In genomic region chr1:108828074-108828961, GRCh38 we compare ENCODE assay signal across 8 cellular contexts. TPM values are rescaled to one million over a fixed set of nuclear protein-coding genes. Genes with fewer than 3 reads are reported as not detected.
DNase-seq lines count a peak whose midpoint lies in the region; ATAC-seq and TF ChIP-seq lines count a peak whose summit lies in the region.

No MANE protein-coding gene starts in this region.

- TF ChIP-seq CTCF in CD8-positive, alpha-beta T cell (IDR thresholded peaks at IDR 0.05) = peak; percentile 72

- no peak overlapping the region for H3K27ac Mint-ChIP-seq in CD8-positive, alpha-beta T cell
- H3K27ac Mint-ChIP-seq in activated CD4-positive, alpha-beta T cell treated with anti-CD3 and anti-CD28 coated beads for 36 hours = no peak overlapping the region

- intact Hi-C loops in CD8-positive, alpha-beta T cell (cut with DNase I, micrococcal nuclease) = loop anchor here (1.0 to 10.0 kb wide), 6 partner anchors 70 to 570 kb away; partner anchors contain the start of gene PRPF38B (in 1 of the 2)
- intact Hi-C loops in activated CD4-positive, alpha-beta T cell treated with anti-CD3 and anti-CD28 coated beads for 36 hours (cut with DNase I, micrococcal nuclease) = loop anchor here (1.0 to 5.0 kb wide), 3 partner anchors 70 to 364 kb away; a partner anchor contains a TSS

- DNase-seq in CD8-positive, alpha-beta T cell = peak; percentile 35 to 79 (median 62)
- peak; percentile 75 for DNase-seq in HCEC 1CT
- DNase-seq in NCI-H226 = peak; percentile 54
- DNase-seq in activated CD4-positive, alpha-beta T cell treated with anti-CD3 and anti-CD28 coated beads for 36 hours = peak; percentile 85
- peak; percentile 85 for DNase-seq in cerebellum (ENCODE audit: low spot score)
- peak; percentile 45 to 63 for DNase-seq in stimulated activated CD4-positive, alpha-beta T cell treated with anti-CD3 and anti-CD28 coated beads, Interleukin-1b, Interleukin-23, amount 100 ng/mL, for 4 hours (ENCODE audit: low read depth in 2 of 2)

- no peak overlapping the region for H3K27ac ChIP-seq in CD8-positive, alpha-beta T cell (ENCODE audit: low read depth, low read length)
- peak overlapping the region; percentile 27 for H3K27ac ChIP-seq in layer of hippocampus (ENCODE audit: low read depth, low read length)

- no peaks in the 10 kb centered on the region for H3K36me3 ChIP-seq in CD8-positive, alpha-beta T cell (ENCODE audit: insufficient read depth, low read length)

- no peaks in the 10 kb centered on the region for H3K36me3 Mint-ChIP-seq in CD8-positive, alpha-beta T cell
- no peaks in the 10 kb centered on the region for H3K36me3 Mint-ChIP-seq in activated CD4-positive, alpha-beta T cell treated with anti-CD3 and anti-CD28 coated beads for 36 hours (ENCODE audit: low read depth)

- CTCF ChIA-PET in CD8-positive, alpha-beta T cell (lab: Charles Lee) = interaction anchor here (0.6 to 11.5 kb wide), 36 partner anchors 8 to 329 kb away, joined by 3 to 227 read pairs (median 5); partner anchors contain the start of genes AKNAD1, ELAPOR1 and PRPF38B
- CTCF ChIA-PET in activated CD4-positive, alpha-beta T cell treated with anti-CD3 and anti-CD28 coated beads for 36 hours (lab: Charles Lee) = interaction anchor here (0.6 to 13.5 kb wide), 32 partner anchors 8 to 370 kb away, joined by 3 to 205 read pairs (median 4); partner anchors contain the start of gene AKNAD1

- H3K27me3 ChIP-seq in CD8-positive, alpha-beta T cell (ENCODE audit: insufficient read depth, low read length) = no peaks in the 10 kb centered on the region
- no peaks in the 10 kb centered on the region for H3K27me3 ChIP-seq in layer of hippocampus (ENCODE audit: control insufficient read depth, insufficient read depth, low read length)

- no peak overlapping the region for H3K4me3 ChIP-seq in CD8-positive, alpha-beta T cell (ENCODE audit: low read depth, low read length)

- H3K4me1 ChIP-seq in CD8-positive, alpha-beta T cell (ENCODE audit: insufficient read depth, low read length) = no peaks in the 10 kb centered on the region

- no peaks in the 10 kb centered on the region for H3K9me3 Mint-ChIP-seq in CD8-positive, alpha-beta T cell
- H3K9me3 Mint-ChIP-seq in activated CD4-positive, alpha-beta T cell treated with anti-CD3 and anti-CD28 coated beads for 36 hours (ENCODE audit: low read depth) = no peaks in the 10 kb centered on the region

- H3K27me3 Mint-ChIP-seq in CD8-positive, alpha-beta T cell (ENCODE audit: low read depth) = no peaks in the 10 kb centered on the region
- H3K27me3 Mint-ChIP-seq in activated CD4-positive, alpha-beta T cell treated with anti-CD3 and anti-CD28 coated beads for 36 hours = no peaks in the 10 kb centered on the region

- H3K4me1 Mint-ChIP-seq in CD8-positive, alpha-beta T cell (ENCODE audit: low read depth) = no peaks in the 10 kb centered on the region
- H3K4me1 Mint-ChIP-seq in activated CD4-positive, alpha-beta T cell treated with anti-CD3 and anti-CD28 coated beads for 36 hours = no peaks in the 10 kb centered on the region

- POLR2A ChIA-PET in CD8-positive, alpha-beta T cell (lab: Charles Lee) = no interaction called here
- POLR2A ChIA-PET in activated CD4-positive, alpha-beta T cell treated with anti-CD3 and anti-CD28 coated beads for 36 hours (lab: Charles Lee) = no interaction called here

- no peaks in the 10 kb centered on the region for H3K9me3 ChIP-seq in CD8-positive, alpha-beta T cell (ENCODE audit: low read length)

- peak; percentile 77 for ATAC-seq in CD8-positive, alpha-beta T cell
- ATAC-seq in activated CD4-positive, alpha-beta T cell treated with anti-CD3 and anti-CD28 coated beads for 36 hours = peak; percentile 74
- no peak for ATAC-seq in HG02840 (IDR thresholded peaks at IDR 0.05; ENCODE audit: low FRiP score, unreplicated experiment)

- H3K4me3 Mint-ChIP-seq in CD8-positive, alpha-beta T cell = no peak overlapping the region
- no peak overlapping the region for H3K4me3 Mint-ChIP-seq in activated CD4-positive, alpha-beta T cell treated with anti-CD3 and anti-CD28 coated beads for 36 hours

RNA-seq across cellular contexts. Expression of gene AKNAD1, which starts 28.6 kb away (rescaled TPM):
- not detected for total RNA-seq in CD8-positive, alpha-beta T cell
- not detected for total RNA-seq in activated CD4-positive, alpha-beta T cell treated with anti-CD3 and anti-CD28 coated beads for 36 hours
- total RNA-seq in cerebellum = 1.3 TPM

RNA-seq across cellular contexts. Expression of gene GPSM2, which starts 48.5 kb away (rescaled TPM):
- total RNA-seq in CD8-positive, alpha-beta T cell = under 1 TPM; 0.49 to 0.53 TPM
- total RNA-seq in activated CD4-positive, alpha-beta T cell treated with anti-CD3 and anti-CD28 coated beads for 36 hours = 10 to 100 TPM; 14.0 to 17.1 TPM
- total RNA-seq in cerebellum = 48.0 TPM

Comparison
In these comparisons a context has a peak if more than half of its experiments do, and no peak if none do; other contexts are left out.
1. RNA of gene GPSM2, which starts 48.5 kb away (total RNA-seq): 48.0 TPM in cerebellum (single experiment) and 14.0 to 17.1 TPM in activated CD4-positive, alpha-beta T cell treated with anti-CD3 and anti-CD28 coated beads for 36 hours; 0.49 to 0.53 TPM in CD8-positive, alpha-beta T cell; every median in the first group is over 4 times any median in the second.
2. Peak in every context shown above with its lines, with median percentiles within 50 percentile points of each other: DNase-seq.